ENCODE assay signal across 8 cellular contexts in genomic region chr10:78944658-78945333, GRCh38.
DNase-seq lines count a peak whose midpoint lies in the region; ATAC-seq and TF ChIP-seq lines count a peak whose summit lies in the region.

No MANE protein-coding gene starts in this region.

- peak overlapping the region; percentile 86 for H3K27ac Mint-ChIP-seq in chondrocyte (ENCODE audit: unreplicated experiment)
- H3K27ac Mint-ChIP-seq in immature natural killer cell, result no peak overlapping the region

- peak overlapping the region; percentile 38 for H2AFZ ChIP-seq in Loucy (ENCODE audit: low read length)

- H3F3A ChIP-seq in Loucy (ENCODE audit: low read depth), result no peaks in the 10 kb centered on the region

- no peak overlapping the region for H3K27ac ChIP-seq in lower lobe of right lung
- peak overlapping the region; percentile 14 to 76 (median 36) for H3K27ac ChIP-seq in thyroid gland

- no peak for TF ChIP-seq POLR2A in thyroid gland (IDR thresholded peaks at IDR 0.05)

- no peaks in the 10 kb centered on the region; the same call in 1 of the 2 replicates for H3K9me3 ChIP-seq in Loucy (ENCODE audit: insufficient read depth, low read depth, low read length)
- H3K9me3 ChIP-seq in lower lobe of right lung, result no peaks in the 10 kb centered on the region
- no peaks in the 10 kb centered on the region for H3K9me3 ChIP-seq in thyroid gland

- peaks cover 20% of the 10 kb centered on the region for H3K4me1 ChIP-seq in Loucy (ENCODE audit: insufficient read depth, low read length, poor library complexity, severe bottlenecking)
- peaks cover 6% of the 10 kb centered on the region for H3K4me1 ChIP-seq in lower lobe of right lung
- H3K4me1 ChIP-seq in thyroid gland, result peaks cover 27 to 50% of the 10 kb centered on the region in 2 donors

- H3K9me2 ChIP-seq in Loucy (replicated peaks; ENCODE audit: low read depth, low read length), result no peaks in the 10 kb centered on the region

- 62 to 74% methylated on average over 4 of the region's 4 CpGs for WGBS in thyroid gland, 2 donors

- H3K4me1 Mint-ChIP-seq in chondrocyte (ENCODE audit: low read depth) (peaks cover 30% of the 10 kb centered on the region), immature natural killer cell (no peaks in the 10 kb centered on the region)

- no peak overlapping the region for H3K9ac ChIP-seq in Loucy (ENCODE audit: low read depth, low read length, poor library complexity, severe bottlenecking)

- DNase-seq in chondrocyte (ENCODE audit: low spot score), result no peak
- peak; percentile 3 for DNase-seq in lower lobe of right lung
- peak in 1 of 2 donors; percentile 38 for DNase-seq in thyroid gland
- DNase-seq in stimulated activated CD4-positive, alpha-beta T cell treated with anti-CD3 and anti-CD28 coated beads, Interleukin-2, amount 100 ng/mL, for 48 hours, result no peak
- no peak for DNase-seq in immature natural killer cell

- H3K4me3 ChIP-seq in Loucy (ENCODE audit: low read length, poor library complexity, severe bottlenecking), result no peak overlapping the region
- no peak overlapping the region for H3K4me3 ChIP-seq in lower lobe of right lung
- H3K4me3 ChIP-seq in thyroid gland (replicated peaks in 1 of 3), result no peak overlapping the region

- H3K4me3 Mint-ChIP-seq in chondrocyte (ENCODE audit: unreplicated experiment), result no peak overlapping the region
- no peak overlapping the region for H3K4me3 Mint-ChIP-seq in immature natural killer cell

- H3K4me2 ChIP-seq in Loucy (ENCODE audit: low read depth, low read length, poor library complexity, severe bottlenecking), result no peak overlapping the region

- no peaks in the 10 kb centered on the region for H3K79me2 ChIP-seq in Loucy (ENCODE audit: insufficient read depth, low read length)

- H3K36me3 ChIP-seq in Loucy (ENCODE audit: insufficient read depth, low read length) (no peaks in the 10 kb centered on the region), lower lobe of right lung (no peaks in the 10 kb centered on the region), thyroid gland (no peaks in the 10 kb centered on the region)

- H3K36me3 Mint-ChIP-seq in chondrocyte (ENCODE audit: low read depth), result no peaks in the 10 kb centered on the region
- H3K36me3 Mint-ChIP-seq in immature natural killer cell, result peaks cover 0 to 3% (median 3%) of the 10 kb centered on the region in 3 donors

- TF ChIP-seq CTCF in Loucy (conservative IDR thresholded peaks at IDR 0.05; ENCODE audit: low read length) (no peak; the same call in 1 of the 2 replicates), chondrocyte (IDR thresholded peaks at IDR 0.05) (peak; percentile 50), lower lobe of right lung (IDR thresholded peaks at IDR 0.05) (no peak), thyroid gland (IDR thresholded peaks at IDR 0.05) (no peak)

- ATAC-seq in lower lobe of right lung (peak; percentile 51 to 75), HG03025 (IDR thresholded peaks at IDR 0.05; ENCODE audit: low FRiP score, unreplicated experiment) (no peak), GM18870 (IDR thresholded peaks at IDR 0.05; ENCODE audit: unreplicated experiment) (no peak)

- H3K27me3 ChIP-seq in Loucy (ENCODE audit: insufficient read depth, low read length, poor library complexity, severe bottlenecking) (no peaks in the 10 kb centered on the region), lower lobe of right lung (ENCODE audit: low read depth) (no peaks in the 10 kb centered on the region), thyroid gland (no peaks in the 10 kb centered on the region)

- no peaks in the 10 kb centered on the region for H4K20me1 ChIP-seq in Loucy (ENCODE audit: insufficient read depth, low read length, poor library complexity, severe bottlenecking)

- H3K27me3 Mint-ChIP-seq in chondrocyte (ENCODE audit: low read depth) (no peaks in the 10 kb centered on the region), immature natural killer cell (ENCODE audit: low read depth in 3 of 3) (peaks cover 0 to 2% (median 0%) of the 10 kb centered on the region in 3 donors)

- intact Hi-C loops in lower lobe of right lung (cut with DNase I), result no loop called here
- intact Hi-C loops in thyroid gland (cut with DNase I), result no loop called here

- H3K9me3 Mint-ChIP-seq in chondrocyte (ENCODE audit: low read depth), result peaks cover 6% of the 10 kb centered on the region
- no peaks in the 10 kb centered on the region for H3K9me3 Mint-ChIP-seq in immature natural killer cell

Comparison
In these comparisons a context has a peak if more than half of its experiments do, and no peak if none do; other contexts are left out.
1. ATAC-seq: peak in lower lobe of right lung (2 of 2); none in HG03025 (single experiment) and GM18870 (single experiment).